Comparison of ENCODE assay signal across 19 cellular contexts in the genomic region with DNA sequence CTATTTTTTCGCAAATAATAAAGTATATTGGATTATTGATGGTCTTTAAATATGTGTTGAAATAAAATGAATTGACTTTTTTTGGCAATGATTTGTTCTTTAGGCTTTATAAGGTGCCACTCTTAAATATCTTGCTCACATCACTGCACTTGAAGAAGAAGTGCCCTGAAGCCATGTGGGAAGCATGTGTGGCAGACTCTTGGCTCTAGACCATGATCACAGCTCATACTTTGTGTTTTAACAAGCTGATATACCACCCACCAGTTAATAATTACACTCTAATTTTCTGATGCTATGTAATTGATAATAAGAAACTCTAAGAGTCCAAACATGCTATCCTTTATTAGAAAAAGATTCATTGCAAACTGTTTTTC.
"Had no signal": no experiment of that assay in that cellular context is flagged by ENCODE, and none has a peak within 500 bp of the region (broad histone marks: within the 10 kb centered on the region; RNA-seq: fewer than 3 reads in every experiment).

No MANE protein-coding gene starts in this region.

- H3K4me3 ChIP-seq: cardiac muscle cell, esophagus muscularis mucosa, lower lobe of right lung, right atrium auricular region, tibial nerve had no signal

- H3K27me3 Mint-ChIP-seq: dendritic cell treated with granulocyte-macrophage colony-stimulating factor and Interleukin-4, amounts not matched to agents 40 ng/mL and 50 ng/mL, for 4 days; stimulated activated naive CD8-positive, alpha-beta T cell treated with anti-CD3 and anti-CD28 coated beads, Interleukin-15, Interleukin-2, amounts not matched to agents 100 ng/mL and 50 ng/mL, for 24 hours had no signal

- H3K9me3 Mint-ChIP-seq: activated T-cell treated with anti-CD3 and anti-CD28 coated beads, Interleukin-2, amount 50 U/mL, for 72 hours; dendritic cell treated with granulocyte-macrophage colony-stimulating factor and Interleukin-4, amounts not matched to agents 40 ng/mL and 50 ng/mL, for 4 days; nephron progenitor cell; stimulated activated naive CD8-positive, alpha-beta T cell treated with anti-CD3 and anti-CD28 coated beads, Interleukin-15, Interleukin-2, amounts not matched to agents 100 ng/mL and 50 ng/mL, for 24 hours had no signal

- H3K27ac ChIP-seq: cardiac muscle cell, esophagus muscularis mucosa, lower lobe of right lung, right atrium auricular region, tibial nerve had no signal

- H3K4me1 ChIP-seq: lower lobe of right lung, right atrium auricular region had no signal

- H3K27me3 ChIP-seq: cardiac muscle cell, esophagus muscularis mucosa, right atrium auricular region, tibial nerve had no signal

- H3K36me3 ChIP-seq: cardiac muscle cell, esophagus muscularis mucosa, lower lobe of right lung, right atrium auricular region, tibial nerve had no signal

- H3K36me3 Mint-ChIP-seq: activated naive CD4-positive, alpha-beta T cell treated with anti-CD3 and anti-CD28 coated beads, Interleukin-2, amount 50 U/mL, for 72 hours had no signal

- ATAC-seq: lower lobe of right lung had no signal

- H3K9me3 ChIP-seq: esophagus muscularis mucosa, lower lobe of right lung, right atrium auricular region, tibial nerve had no signal

- H3K4me3 Mint-ChIP-seq: dendritic cell treated with granulocyte-macrophage colony-stimulating factor and Interleukin-4, amounts not matched to agents 40 ng/mL and 50 ng/mL, for 4 days; nephron progenitor cell; stimulated activated naive CD8-positive, alpha-beta T cell treated with anti-CD3 and anti-CD28 coated beads, Interleukin-15, Interleukin-2, amounts not matched to agents 100 ng/mL and 50 ng/mL, for 24 hours; T-helper 1 cell treated with Interleukin-12 subunit alpha and Interleukin-12 subunit beta and Interleukin-4 antibody, amounts not matched to agents 30 μg/mL and 1 μg/mL, for 36 hours had no signal

- H3K27ac Mint-ChIP-seq: activated naive CD4-positive, alpha-beta T cell treated with anti-CD3 and anti-CD28 coated beads, Interleukin-2, amount 50 U/mL, for 72 hours; activated T-cell treated with anti-CD3 and anti-CD28 coated beads, Interleukin-2, amount 50 U/mL, for 72 hours; dendritic cell treated with granulocyte-macrophage colony-stimulating factor and Interleukin-4, amounts not matched to agents 40 ng/mL and 50 ng/mL, for 4 days; nephron progenitor cell; T-helper 1 cell treated with Interleukin-12 subunit alpha and Interleukin-12 subunit beta and Interleukin-4 antibody, amounts not matched to agents 30 μg/mL and 1 μg/mL, for 36 hours had no signal

- DNase-seq: activated CD4-positive, CD25-positive, alpha-beta regulatory T cell treated with anti-CD3 and anti-CD28 coated beads, Interleukin-2, amount 50 U/mL, for 72 hours; activated gamma-delta T cell; amniotic stem cell; effector memory CD4-positive, alpha-beta T cell; glutamatergic neuron; hippocampal formation; lower lobe of right lung; midbrain; nephron progenitor cell; nucleus accumbens had no signal
